8 cellular contexts compared by ENCODE assay signal in the genomic region with DNA sequence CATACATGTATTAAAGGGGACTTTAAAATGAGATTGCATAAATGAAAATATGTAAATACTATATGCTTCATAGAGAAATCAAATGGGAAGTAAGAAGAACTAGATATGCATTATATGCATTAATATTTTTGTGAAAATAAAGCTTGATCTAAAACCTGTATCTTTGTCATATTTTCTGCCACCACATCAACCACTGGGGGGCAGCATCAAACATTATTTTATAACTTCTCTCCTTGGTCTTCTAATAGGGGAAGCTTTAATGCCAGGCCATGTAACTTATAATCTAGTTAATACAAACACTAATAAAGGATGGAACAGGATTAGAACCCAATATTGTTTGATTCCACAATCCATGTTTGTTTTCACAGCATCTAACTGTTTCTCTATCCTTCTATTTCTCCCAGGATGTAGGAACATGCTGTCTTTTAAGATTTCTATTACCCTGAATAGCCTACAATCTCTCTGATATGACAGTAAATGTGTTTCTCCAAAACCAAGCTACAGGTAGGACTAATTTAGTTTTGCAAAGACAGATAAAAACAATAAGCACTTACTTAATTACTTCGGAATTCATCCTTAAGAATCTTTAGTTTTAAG. TPM values are rescaled to one million over a fixed set of nuclear protein-coding genes. Genes with fewer than 3 reads are reported as not detected.
A peak's percentile ranks its signal among the peaks of the same experiment; 100 is the strongest.
DNase-seq lines count a peak whose midpoint lies in the region; ATAC-seq and TF ChIP-seq lines count a peak whose summit lies in the region.

No MANE protein-coding gene starts in this region.

- in situ Hi-C loops in astrocyte of the cerebellum (cut with HindIII; ENCODE audit: low sequenced_read_pairs): loop anchor here (5.0 kb wide), 1 partner anchor 366 kb away; no protein-coding TSS in a partner anchor

- H3K4me3 ChIP-seq in astrocyte of the cerebellum (ENCODE audit: low read depth, low read length): no peak overlapping the region

- ATAC-seq in GM21786 (IDR thresholded peaks at IDR 0.05; ENCODE audit: unreplicated experiment): peak; percentile 73

- H3K27ac Mint-ChIP-seq in immature natural killer cell: no peak overlapping the region

- DNase-seq in DMS53 (lab: John Stamatoyannopoulos, UW) (peak; percentile 63), NCI-H69 (lab: John Stamatoyannopoulos, UW) (peak; percentile 35), astrocyte of the cerebellum (ENCODE audit: low read depth) (peak; percentile 43), immature natural killer cell (peak; percentile 2 to 9 (median 5)), HK-2 (ENCODE audit: unreplicated experiment) (no peak), NCI-H2227 treated with DMSO at 0.1 percent for 48 hours (lab: John Stamatoyannopoulos, UW) (no peak)
- DNase-seq in stimulated activated CD8-positive, alpha-beta memory T cell treated with anti-CD3 and anti-CD28 coated beads, Interleukin-15, amount 100 ng/mL, for 1 hour (ENCODE audit: low read depth): peak; percentile 7

- no peaks in the 10 kb centered on the region for H3K4me1 Mint-ChIP-seq in immature natural killer cell

- H3K4me3 Mint-ChIP-seq in immature natural killer cell: no peak overlapping the region

- TF ChIP-seq CTCF in astrocyte of the cerebellum (IDR thresholded peaks at IDR 0.05; ENCODE audit: low read depth, low read length, missing control alignments): peak; percentile 55

- no peaks in the 10 kb centered on the region for H3K9me3 Mint-ChIP-seq in immature natural killer cell

- no peaks in the 10 kb centered on the region for H3K36me3 Mint-ChIP-seq in immature natural killer cell

- H3K27me3 Mint-ChIP-seq in immature natural killer cell (ENCODE audit: low read depth in 3 of 3): peaks cover 3 to 4% (median 3%) of the 10 kb centered on the region in 3 donors

RNA-seq across cellular contexts. Expression of gene QRFPR, which starts 10.0 kb away (rescaled TPM):
- polyA plus RNA-seq in immature natural killer cell: not detected

Comparison
In these comparisons a context has a peak if more than half of its experiments do, and no peak if none do; other contexts are left out.
1. DNase-seq: peak in DMS53 (single experiment), NCI-H69 (single experiment), astrocyte of the cerebellum (single experiment), immature natural killer cell (3 of 3) and stimulated activated CD8-positive, alpha-beta memory T cell treated with anti-CD3 and anti-CD28 coated beads, Interleukin-15, amount 100 ng/mL, for 1 hour (single experiment); none in HK-2 (single experiment) and NCI-H2227 treated with DMSO at 0.1 percent for 48 hours (single experiment).